31 cellular contexts compared by ENCODE assay signal in the genomic region with DNA sequence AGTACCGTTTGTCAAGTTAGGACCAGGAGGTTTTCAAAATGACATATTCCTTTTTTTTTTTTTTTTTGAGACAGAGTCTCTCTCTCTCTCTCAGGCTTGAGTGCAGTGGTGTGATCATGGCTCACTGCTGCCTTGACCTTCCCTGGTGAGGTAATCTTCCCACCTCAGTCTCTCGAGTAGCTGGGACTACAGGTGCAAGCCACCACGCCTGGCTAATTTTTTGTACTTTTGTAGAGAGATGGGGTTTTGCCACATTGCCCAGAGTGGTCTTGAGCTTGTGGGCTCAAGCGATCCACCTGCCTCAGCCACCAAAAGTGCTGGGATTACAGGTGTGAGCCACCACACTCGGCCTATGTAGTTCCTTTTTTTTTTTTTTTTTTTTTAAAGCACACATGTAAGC.
"Had no signal": no experiment of that assay in that cellular context is flagged by ENCODE, and none has a peak within 500 bp of the region (broad histone marks: within the 10 kb centered on the region; RNA-seq: fewer than 3 reads in every experiment).

No MANE protein-coding gene starts in this region.

- DNase-seq: activated CD4-positive, alpha-beta memory T cell treated with anti-CD3 and anti-CD28 coated beads for 36 hours; activated CD4-positive, alpha-beta T cell treated with anti-CD3 and anti-CD28 coated beads for 36 hours; activated CD4-positive, alpha-beta T cell treated with anti-CD3 and anti-CD28 coated beads, Interleukin-2, amount 10 ng/mL, durations not matched to agents 7 days and 5 days; activated CD8-positive, alpha-beta memory T cell treated with anti-CD3 and anti-CD28 coated beads, Interleukin-2, amount 50 U/mL, for 4 hours; activated gamma-delta T cell treated with Interleukin-2 at 50 U/mL for 16 hours; activated naive CD4-positive, alpha-beta T cell treated with anti-CD3 and anti-CD28 coated beads for 36 hours; activated T-cell treated with anti-CD3 and anti-CD28 coated beads for 4 hours; activated T-cell treated with anti-CD3 and anti-CD28 coated beads, Interleukin-2, amount 50 U/mL, for 4 hours; adrenal gland; central memory CD4-positive, alpha-beta T cell; Karpas-422; KBM-7; MV-4-11; NCI-H1092; NCI-H1436 treated with DMSO at 0.1 percent for 48 hours; NCI-H1694 treated with DMSO at 0.1 percent for 48 hours; NCI-H2029; NCI-H345; NCI-H524 treated with DMSO at 0.1 percent for 48 hours; NCI-H748 treated with DMSO at 0.1 percent for 48 hours; NK-92 treated with Interleukin-12 subunit alpha and Interleukin-12 subunit beta, amount 100 ng/mL, for 24 hours; PC-9; Right ventricle myocardium superior; SJCRH30 had no signal

- H3K4me3 ChIP-seq: adrenal gland, PC-9, SJCRH30, SK-N-MC had no signal

- H3K4me1 ChIP-seq: adrenal gland had no signal

- H3K4me1 Mint-ChIP-seq: activated CD4-positive, alpha-beta T cell treated with anti-CD3 and anti-CD28 coated beads for 36 hours; activated CD4-positive, alpha-beta T cell treated with anti-CD3 and anti-CD28 coated beads, Interleukin-2, amount 10 ng/mL, durations not matched to agents 7 days and 5 days had no signal

- H3K36me3 Mint-ChIP-seq: activated CD4-positive, alpha-beta memory T cell treated with anti-CD3 and anti-CD28 coated beads for 36 hours; activated naive CD4-positive, alpha-beta T cell treated with anti-CD3 and anti-CD28 coated beads, Interleukin-2, amount 50 U/mL, for 72 hours; brain had no signal

- ATAC-seq: activated CD4-positive, alpha-beta T cell treated with anti-CD3 and anti-CD28 coated beads for 36 hours; activated CD4-positive, CD25-positive, alpha-beta regulatory T cell treated with anti-CD3 and anti-CD28 coated beads, Interleukin-2, amount 50 U/mL, for 24 hours; activated naive CD4-positive, alpha-beta T cell treated with anti-CD3 and anti-CD28 coated beads, Interleukin-2, amount 50 U/mL, for 72 hours; activated T-cell treated with anti-CD3 and anti-CD28 coated beads, Interleukin-2, amount 50 U/mL, for 4 hours; WTC11 had no signal

- H3K27me3 ChIP-seq: adrenal gland, SJCRH30 had no signal

- H3K9me3 ChIP-seq: adrenal gland, SJCRH30 had no signal

- H3K9me3 Mint-ChIP-seq: activated CD4-positive, alpha-beta memory T cell treated with anti-CD3 and anti-CD28 coated beads for 36 hours; activated CD4-positive, alpha-beta T cell treated with anti-CD3 and anti-CD28 coated beads, Interleukin-2, amount 10 ng/mL, durations not matched to agents 7 days and 5 days; activated naive CD4-positive, alpha-beta T cell treated with anti-CD3 and anti-CD28 coated beads for 36 hours; activated T-cell treated with anti-CD3 and anti-CD28 coated beads, Interleukin-2, amount 50 U/mL, for 4 hours; activated T-helper 1 cell treated with anti-CD3 and anti-CD28 coated beads, Interleukin-12 subunit alpha, Interleukin-12 subunit beta, Interleukin-2, Interleukin-4 antibody, amounts not matched to agents 30 ng/mL and 10 ng/mL and 1 ng/mL, durations not matched to agents 14 hours and 24 hours and 36 hours; T-helper 2 cell treated with Interferon-gamma antibody and Interleukin-4, amounts not matched to agents 5 μg/mL and 100 μg/mL, for 36 hours had no signal

- H3K4me3 Mint-ChIP-seq: activated CD4-positive, alpha-beta memory T cell treated with anti-CD3 and anti-CD28 coated beads for 36 hours; activated CD4-positive, alpha-beta T cell treated with anti-CD3 and anti-CD28 coated beads for 36 hours; activated CD4-positive, alpha-beta T cell treated with anti-CD3 and anti-CD28 coated beads, Interleukin-2, amount 10 ng/mL, durations not matched to agents 7 days and 5 days; activated naive CD4-positive, alpha-beta T cell treated with anti-CD3 and anti-CD28 coated beads for 36 hours; activated T-cell treated with anti-CD3 and anti-CD28 coated beads, Interleukin-2, amount 50 U/mL, for 4 hours; activated T-helper 1 cell treated with anti-CD3 and anti-CD28 coated beads, Interleukin-12 subunit alpha, Interleukin-12 subunit beta, Interleukin-2, Interleukin-4 antibody, amounts not matched to agents 30 ng/mL and 10 ng/mL and 1 ng/mL, durations not matched to agents 14 hours and 24 hours and 36 hours; brain; T-helper 2 cell treated with Interferon-gamma antibody and Interleukin-4, amounts not matched to agents 5 μg/mL and 100 μg/mL, for 36 hours; WTC11 had no signal

- H3K27ac Mint-ChIP-seq: activated CD4-positive, alpha-beta memory T cell treated with anti-CD3 and anti-CD28 coated beads for 36 hours; activated CD4-positive, alpha-beta T cell treated with anti-CD3 and anti-CD28 coated beads for 36 hours; activated CD4-positive, alpha-beta T cell treated with anti-CD3 and anti-CD28 coated beads, Interleukin-2, amount 10 ng/mL, durations not matched to agents 7 days and 5 days; activated naive CD4-positive, alpha-beta T cell treated with anti-CD3 and anti-CD28 coated beads for 36 hours; activated naive CD4-positive, alpha-beta T cell treated with anti-CD3 and anti-CD28 coated beads, Interleukin-2, amount 50 U/mL, for 72 hours; activated T-helper 1 cell treated with anti-CD3 and anti-CD28 coated beads, Interleukin-12 subunit alpha, Interleukin-12 subunit beta, Interleukin-2, Interleukin-4 antibody, amounts not matched to agents 30 ng/mL and 10 ng/mL and 1 ng/mL, durations not matched to agents 14 hours and 24 hours and 36 hours; brain; T-helper 2 cell treated with Interferon-gamma antibody and Interleukin-4, amounts not matched to agents 5 μg/mL and 100 μg/mL, for 36 hours; WTC11 had no signal

- H3K27ac ChIP-seq: adrenal gland, PC-9, SJCRH30 had no signal

- H3K36me3 ChIP-seq: adrenal gland, SJCRH30 had no signal
